In genomic region chr19:52880895-52881389, GRCh38 we compare ENCODE assay signal across 17 cellular contexts. TPM values are rescaled to one million over a fixed set of nuclear protein-coding genes. Genes with fewer than 3 reads are reported as not detected.
DNase-seq lines count a peak whose midpoint lies in the region; ATAC-seq, FAIRE-seq and TF ChIP-seq lines count a peak whose summit lies in the region.
"Had no signal": no experiment of that assay in that cellular context is flagged by ENCODE, and none has a peak within 500 bp of the region (broad histone marks: within the 10 kb centered on the region; RNA-seq: fewer than 3 reads in every experiment).

No MANE protein-coding gene starts in this region.

- H3K4me1 ChIP-seq in BLaER1, result no peaks in the 10 kb centered on the region
- no peaks in the 10 kb centered on the region for H3K4me1 ChIP-seq in IMR-90 (ENCODE audit: control insufficient read depth, insufficient read depth, low read length)
- H3K4me1 ChIP-seq in K562 (replicated peaks in 1 of 2; ENCODE audit: control insufficient read depth in 2 of 2, insufficient read depth in 2 of 2, low read length in 2 of 2), result no peaks in the 10 kb centered on the region
- H3K4me1 ChIP-seq: HAP-1 had no signal

- peaks cover 33 to 36% of the 10 kb centered on the region in 2 donors for H3K9me3 Mint-ChIP-seq in stimulated activated naive B cell treated with anti-CD40 and anti-IgM and Interleukin-4, amounts not matched to agents 10 μg/mL and 1 μg/mL and 100 μg/mL, for 72 hours

- no peak overlapping the region for H2AK5ac ChIP-seq in IMR-90 (ENCODE audit: low read depth, low read length)

- BruUV-seq in IMR-90 (replicated peaks; lab: Mats Ljungman, UMichigan) (TSS peak; percentile 27), K562 (replicated peaks; lab: Mats Ljungman, UMichigan) (TSS peak; percentile 10)

- H3K36me3 ChIP-seq in BLaER1 (peaks cover 89% of the 10 kb centered on the region), IMR-90 (ENCODE audit: control insufficient read depth, insufficient read depth, low read length) (peaks cover 50% of the 10 kb centered on the region), K562 (ENCODE audit: control insufficient read depth, insufficient read depth, low read length) (peaks cover 68% of the 10 kb centered on the region)
- H3K36me3 ChIP-seq: HAP-1 had no signal

- H4K5ac ChIP-seq in IMR-90 (ENCODE audit: low read depth, low read length), result no peak overlapping the region

- CTCF ChIA-PET in IMR-90 (lab: Yijun Ruan, JAX), result no interaction called here
- CTCF ChIA-PET in K562 (lab: Yijun Ruan, JAX; ENCODE audit: low intra/inter-chr PET ratio), result no interaction called here

- no peak for TF ChIP-seq EP300 in K562 (IDR thresholded peaks at IDR 0.05; ENCODE audit: low read length)

- TF ChIP-seq CTCF in IMR-90 (conservative IDR thresholded peaks at IDR 0.05; ENCODE audit: low read depth, low read length) (no peak), K562 (IDR thresholded peaks at IDR 0.05 in 2 of 3, conservative IDR thresholded peaks at IDR 0.05 in 1 of 3; ENCODE audit: insufficient read depth in 2 of 3, low read depth in 1 of 3, low read length in 3 of 3) (no peak)

- no peaks in the 10 kb centered on the region for H3K79me2 ChIP-seq in K562 (ENCODE audit: control insufficient read depth, insufficient read depth, low read length)

- H3K18ac ChIP-seq in IMR-90 (ENCODE audit: low read depth, low read length), result no peak overlapping the region

- H3K27ac Mint-ChIP-seq in stimulated activated naive B cell treated with anti-CD40 and anti-IgM and Interleukin-4, amounts not matched to agents 10 μg/mL and 1 μg/mL and 100 μg/mL, for 72 hours, result peak overlapping the region; percentile 21
- H3K27ac Mint-ChIP-seq: CD4-positive, CD25-positive, alpha-beta regulatory T cell had no signal

- no peak for ATAC-seq in IMR-90 (ENCODE audit: low read depth)
- ATAC-seq in K562, result no peak
- no peak for ATAC-seq in stimulated activated naive B cell treated with anti-CD40 and anti-IgM and Interleukin-4, amounts not matched to agents 10 μg/mL and 1 μg/mL and 100 μg/mL, for 72 hours (replicated peaks)
- ATAC-seq: HepG2 had no signal

- H3K9ac ChIP-seq in BLaER1 (no peak overlapping the region), IMR-90 (ENCODE audit: low read depth, low read length) (no peak overlapping the region), K562 (ENCODE audit: insufficient read depth in 1 of 2, low read depth in 2 of 2, low read length in 2 of 2) (no peak overlapping the region)

- no peak for FAIRE-seq in K562 (lab: Jason Lieb, UNC)
- FAIRE-seq: GM12891, GM19239, HepG2, HTR-8/SVneo had no signal

- H2AK9ac ChIP-seq in IMR-90 (replicated peaks; ENCODE audit: low read depth, low read length, poor library complexity), result no peak overlapping the region

- H4K20me1 ChIP-seq in BLaER1 (no peaks in the 10 kb centered on the region), IMR-90 (ENCODE audit: insufficient read depth, low read length) (no peaks in the 10 kb centered on the region), K562 (replicated peaks; ENCODE audit: control insufficient read depth, insufficient read depth, low read length) (no peaks in the 10 kb centered on the region)

- H2BK5ac ChIP-seq in IMR-90 (ENCODE audit: low read depth, low read length, poor library complexity, severe bottlenecking), result no peak overlapping the region

- no peak overlapping the region for H3K56ac ChIP-seq in IMR-90 (ENCODE audit: extremely low read depth, insufficient read depth, low read length)

- no peak overlapping the region for H3K23ac ChIP-seq in IMR-90 (ENCODE audit: low read depth, low read length)

- H2AFZ ChIP-seq in IMR-90 (replicated peaks; ENCODE audit: low read length, poor library complexity) (no peak overlapping the region), K562 (ENCODE audit: low read depth, low read length) (no peak overlapping the region)

- H3K36me3 Mint-ChIP-seq in stimulated activated naive B cell treated with anti-CD40 and anti-IgM and Interleukin-4, amounts not matched to agents 10 μg/mL and 1 μg/mL and 100 μg/mL, for 72 hours, result peaks cover 80 to 87% of the 10 kb centered on the region in 2 donors

- H3K4ac ChIP-seq in IMR-90 (ENCODE audit: low read depth, low read length), result no peak overlapping the region

- TF ChIP-seq POLR2A in IMR-90 (IDR thresholded peaks at IDR 0.05; ENCODE audit: low read depth, low read length), result no peak
- TF ChIP-seq POLR2A in K562 (conservative IDR thresholded peaks at IDR 0.05), result no peak

- no peak for DNase-seq in IMR-90
- no peak for DNase-seq in K562 (ENCODE audit: extremely low read depth in 1 of 4, low spot score in 3 of 4)
- DNase-seq in stimulated activated naive B cell treated with anti-CD40 and anti-IgM and Interleukin-4, amounts not matched to agents 10 μg/mL and 1 μg/mL and 100 μg/mL, for 72 hours, result no peak
- DNase-seq in NCI-H1417 (lab: John Stamatoyannopoulos, UW), result no peak
- no peak for DNase-seq in stimulated activated CD4-positive, alpha-beta T cell treated with anti-CD3 and anti-CD28 coated beads, Interleukin-15, amount 100 ng/mL, for 24 hours
- DNase-seq in NCI-H2171 treated with DMSO at 0.1 percent for 48 hours (lab: John Stamatoyannopoulos, UW), result no peak
- DNase-seq: CD4-positive, CD25-positive, alpha-beta regulatory T cell; DMS79; GOT3 had no signal

- 0% methylated on average over 1 of the region's 11 CpGs; no CpG with 5 or more reads in 1 of the 2 experiments for WGBS in IMR-90 (ENCODE audit: extremely low coverage in 2 of 2, insufficient read length in 1 of 2), 2 experiments
- 88% methylated on average over 11 of the region's 11 CpGs for WGBS in K562 (ENCODE audit: insufficient coverage, low coverage, missing lambda C conversion rate)

- no peaks in the 10 kb centered on the region for H3K4me1 Mint-ChIP-seq in stimulated activated naive B cell treated with anti-CD40 and anti-IgM and Interleukin-4, amounts not matched to agents 10 μg/mL and 1 μg/mL and 100 μg/mL, for 72 hours
- H3K4me1 Mint-ChIP-seq: CD4-positive, CD25-positive, alpha-beta regulatory T cell had no signal

- intact Hi-C loops in IMR-90 (cut with micrococcal nuclease), result no loop called here
- intact Hi-C loops in K562 (cut with micrococcal nuclease), result no loop called here

- dilution Hi-C loops in IMR-90 (cut with HindIII; ENCODE audit: low sequenced_read_pairs, unreplicated experiment), result no loop called here

- H3K27me3 ChIP-seq in BLaER1 (no peaks in the 10 kb centered on the region), IMR-90 (ENCODE audit: control insufficient read depth, insufficient read depth, low read length) (no peaks in the 10 kb centered on the region), K562 (ENCODE audit: control insufficient read depth in 2 of 2, insufficient read depth in 2 of 2, low read length in 2 of 2) (no peaks in the 10 kb centered on the region)

- in situ Hi-C loops in IMR-90 (cut with MboI; ENCODE audit: low sequenced_read_pairs) (no loop called here), K562 (cut with MboI) (no loop called here)

- H3K9me1 ChIP-seq in IMR-90 (ENCODE audit: insufficient read depth, low read length), result no peaks in the 10 kb centered on the region
- no peaks in the 10 kb centered on the region for H3K9me1 ChIP-seq in K562 (ENCODE audit: control insufficient read depth, insufficient read depth, low read length)

- H2BK120ac ChIP-seq in IMR-90 (ENCODE audit: low read depth, low read length), result no peak overlapping the region

- TF ChIP-seq RAD21 in IMR-90 (IDR thresholded peaks at IDR 0.05; ENCODE audit: low read length), result no peak
- TF ChIP-seq RAD21 in K562 (CRISPR knock-in tag; conservative IDR thresholded peaks at IDR 0.05 in 1 of 2, IDR thresholded peaks at IDR 0.05 in 1 of 2), result no peak

- H2BK15ac ChIP-seq in IMR-90 (ENCODE audit: low read depth, low read length), result no peak overlapping the region

- no peaks in the 10 kb centered on the region for H3K79me1 ChIP-seq in IMR-90 (ENCODE audit: low read depth in 1 of 2, low read length in 2 of 2)

- H3K9me3 ChIP-seq in BLaER1 (peaks cover 79% of the 10 kb centered on the region), IMR-90 (ENCODE audit: control insufficient read depth, insufficient read depth, low read length) (peaks cover 56% of the 10 kb centered on the region), K562 (replicated peaks; ENCODE audit: control insufficient read depth, insufficient read depth, low read depth, low read length) (peaks cover 34% of the 10 kb centered on the region)
- H3K9me3 ChIP-seq: HAP-1 had no signal

- no peaks in the 10 kb centered on the region for H3K27me3 Mint-ChIP-seq in stimulated activated naive B cell treated with anti-CD40 and anti-IgM and Interleukin-4, amounts not matched to agents 10 μg/mL and 1 μg/mL and 100 μg/mL, for 72 hours
- H3K27me3 Mint-ChIP-seq: CD4-positive, CD25-positive, alpha-beta regulatory T cell had no signal

- no peak overlapping the region for H3K14ac ChIP-seq in IMR-90 (replicated peaks; ENCODE audit: low read depth, low read length)

- H3K4me2 ChIP-seq in BLaER1 (no peak overlapping the region), IMR-90 (ENCODE audit: low read depth, low read length) (no peak overlapping the region), K562 (ENCODE audit: insufficient read depth, low read length) (no peak overlapping the region)

- 0 out of 2 replicates have a peak overlapping the region, but pooled peaks have one; percentile 31 for H3K4me3 ChIP-seq in BLaER1
- no peak overlapping the region for H3K4me3 ChIP-seq in IMR-90 (ENCODE audit: insufficient read depth, low read depth, low read length)
- H3K4me3 ChIP-seq in K562, result no peak overlapping the region
- H3K4me3 ChIP-seq: HAP-1 had no signal

- no peak overlapping the region for H3K4me3 Mint-ChIP-seq in stimulated activated naive B cell treated with anti-CD40 and anti-IgM and Interleukin-4, amounts not matched to agents 10 μg/mL and 1 μg/mL and 100 μg/mL, for 72 hours

- H2BK20ac ChIP-seq in IMR-90 (ENCODE audit: low read depth, low read length), result no peak overlapping the region

- H3K27ac ChIP-seq in BLaER1 (no peak overlapping the region), IMR-90 (ENCODE audit: insufficient read depth, low read length) (no peak overlapping the region), K562 (ENCODE audit: extremely low read depth, low read depth, low read length) (no peak overlapping the region)
- H3K27ac ChIP-seq: 22Rv1 had no signal

- no peak overlapping the region for H4K8ac ChIP-seq in IMR-90 (ENCODE audit: low read depth in 2 of 2, low read length in 2 of 2)

- POLR2A ChIA-PET in IMR-90 (lab: Charles Lee; ENCODE audit: unreplicated experiment), result no interaction called here
- POLR2A ChIA-PET in K562 (lab: Yijun Ruan, JAX), result no interaction called here

- H4K91ac ChIP-seq in IMR-90 (ENCODE audit: insufficient read depth, low read depth, low read length), result no peak overlapping the region

RNA-seq across cellular contexts. Expression of gene ZNF320, which starts 16.5 kb away (rescaled TPM):
- 4.7 and 5.0 TPM in 2 replicates for total RNA-seq in IMR-90 (2012; rRNA removed)
- 1.9 and 3.4 TPM in 2 replicates for polyA plus RNA-seq in IMR-90 (2012; rRNA removed)
- polyA plus RNA-seq in IMR-90 (2012; cell fraction: cytosol; rRNA removed), result 1.2 and 1.5 TPM in 2 replicates
- 4.1 and 10.8 TPM in 2 replicates for polyA plus RNA-seq in IMR-90 (2012; cell fraction: nucleus; rRNA removed; ENCODE audit: low replicate concordance)
- 55.5 and 61.4 TPM in 2 replicates for total RNA-seq in K562 (2011; cell fraction: chromatin; rRNA removed; ENCODE audit: low replicate concordance)
- 37.0 and 39.7 TPM in 2 replicates for total RNA-seq in K562 (2011; cell fraction: nucleolus; rRNA removed)
- total RNA-seq in K562 (2011; cell fraction: nucleoplasm; rRNA removed), result 68.2 and 105 TPM in 2 replicates
- 7.7 and 8.3 TPM in 2 replicates for total RNA-seq in K562 (2014; rRNA removed)
- 14.6 and 16.1 TPM in 2 replicates for total RNA-seq in K562 (2014; rRNA removed; fragmentation: Illumina TruSeq; extraction: Trizol)
- 11.4 and 11.7 TPM in 2 replicates for total RNA-seq in K562 (2015; rRNA removed; fragmentation: Illumina TruSeq; extraction: Trizol)
- total RNA-seq in K562 (2021), result 11.9 and 14.2 TPM in 2 replicates
- polyA plus RNA-seq in K562 (2011; rRNA removed), result 25.4 and 25.6 TPM in 2 replicates
- 17.0 and 19.1 TPM in 2 replicates for polyA plus RNA-seq in K562 (2011; cell fraction: cytosol; rRNA removed)
- 30.1 and 33.0 TPM in 2 replicates for polyA plus RNA-seq in K562 (2011; cell fraction: nucleus; rRNA removed)
- 6.8 and 8.5 TPM in 2 replicates for polyA plus RNA-seq in K562 (2012)
- 8.3 and 11.4 TPM in 2 replicates for polyA plus RNA-seq in K562 (2014; fragmentation: Illumina TruSeq; extraction: Trizol)
- 1 to 10 TPM; 5.4 to 6.5 TPM for polyA plus RNA-seq in K562 (2014; fragmentation: Nextera tagmentation; extraction: Ambion mirVana)
- 11.0 and 15.6 TPM in 2 replicates for polyA plus RNA-seq in K562 (2014; rRNA removed)
- polyA minus RNA-seq in K562 (2011; rRNA and poly(A)+ RNA removed), result 12.1 and 14.5 TPM in 2 replicates
- polyA minus RNA-seq in K562 (2011; cell fraction: cytosol; rRNA and poly(A)+ RNA removed), result 8.3 and 17.6 TPM in 2 replicates
- polyA minus RNA-seq in K562 (2011; cell fraction: nucleus; rRNA and poly(A)+ RNA removed), result 12.3 and 13.2 TPM in 2 replicates
- total RNA-seq: G401 had no signal
- polyA plus RNA-seq: HepG2 had no signal

RNA-seq across cellular contexts. Expression of gene ZNF468, which starts 23.5 kb away (rescaled TPM):
- total RNA-seq in IMR-90 (2012; rRNA removed) (19.2 and 20.1 TPM in 2 replicates), K562 (2014; rRNA removed) (17.4 and 18.9 TPM in 2 replicates), K562 (2014; rRNA removed; fragmentation: Illumina TruSeq; extraction: Trizol) (32.7 and 36.9 TPM in 2 replicates), K562 (2015; rRNA removed; fragmentation: Illumina TruSeq; extraction: Trizol) (27.3 and 28.2 TPM in 2 replicates), K562 (2021) (18.9 and 20.7 TPM in 2 replicates)
- polyA plus RNA-seq in IMR-90 (2012; rRNA removed) (3.7 and 6.2 TPM in 2 replicates), K562 (2011; rRNA removed) (29.0 and 36.2 TPM in 2 replicates), K562 (2014; fragmentation: Illumina TruSeq; extraction: Trizol) (21.1 and 23.2 TPM in 2 replicates), K562 (2014; fragmentation: Nextera tagmentation; extraction: Ambion mirVana) (10 to 100 TPM; 17.9 to 24.0 TPM), K562 (2014; rRNA removed) (15.9 and 17.5 TPM in 2 replicates)
- polyA plus RNA-seq in IMR-90 (2012; cell fraction: cytosol; rRNA removed), result 1.5 and 1.6 TPM in 2 replicates
- 1.9 and 9.5 TPM in 2 replicates for polyA plus RNA-seq in IMR-90 (2012; cell fraction: nucleus; rRNA removed; ENCODE audit: low replicate concordance)
- total RNA-seq in K562 (2011; cell fraction: chromatin; rRNA removed; ENCODE audit: low replicate concordance), result 37.7 and 82.3 TPM in 2 replicates
- total RNA-seq in K562 (2011; cell fraction: nucleolus; rRNA removed), result 28.5 and 32.5 TPM in 2 replicates
- 39.1 and 44.0 TPM in 2 replicates for total RNA-seq in K562 (2011; cell fraction: nucleoplasm; rRNA removed)
- polyA plus RNA-seq in K562 (2011; cell fraction: cytosol; rRNA removed), result 10.8 and 18.3 TPM in 2 replicates
- 18.5 and 19.6 TPM in 2 replicates for polyA plus RNA-seq in K562 (2011; cell fraction: nucleus; rRNA removed)
- 13.2 and 13.4 TPM in 2 replicates for polyA plus RNA-seq in K562 (2012)
- 46.2 and 47.4 TPM in 2 replicates for polyA minus RNA-seq in K562 (2011; rRNA and poly(A)+ RNA removed)
- polyA minus RNA-seq in K562 (2011; cell fraction: cytosol; rRNA and poly(A)+ RNA removed), result 10.2 and 17.8 TPM in 2 replicates
- polyA minus RNA-seq in K562 (2011; cell fraction: nucleus; rRNA and poly(A)+ RNA removed), result 11.3 and 16.6 TPM in 2 replicates

RNA-seq across cellular contexts. Expression of gene ZNF888, which starts 42.3 kb away (rescaled TPM):
- total RNA-seq in IMR-90 (2012; rRNA removed) (6.1 TPM in 2 replicates), K562 (2014; rRNA removed) (6.9 and 8.9 TPM in 2 replicates), K562 (2014; rRNA removed; fragmentation: Illumina TruSeq; extraction: Trizol) (13.3 and 15.5 TPM in 2 replicates), K562 (2015; rRNA removed; fragmentation: Illumina TruSeq; extraction: Trizol) (12.1 TPM in 2 replicates), K562 (2021) (8.3 and 10.7 TPM in 2 replicates)
- polyA plus RNA-seq in IMR-90 (2012; rRNA removed) (0.50 and 0.82 TPM in 2 replicates), K562 (2011; rRNA removed) (9.6 and 12.5 TPM in 2 replicates), K562 (2014; fragmentation: Illumina TruSeq; extraction: Trizol) (9.9 and 10.1 TPM in 2 replicates), K562 (2014; fragmentation: Nextera tagmentation; extraction: Ambion mirVana) (1 to 10 TPM; 1.6 to 2.7 TPM), K562 (2014; rRNA removed) (4.5 and 5.9 TPM in 2 replicates)
- polyA plus RNA-seq in IMR-90 (2012; cell fraction: cytosol; rRNA removed), result 0.10 and 0.15 TPM in 2 replicates
- 0.18 and 2.2 TPM in 2 replicates for polyA plus RNA-seq in IMR-90 (2012; cell fraction: nucleus; rRNA removed; ENCODE audit: low replicate concordance)
- total RNA-seq in K562 (2011; cell fraction: chromatin; rRNA removed; ENCODE audit: low replicate concordance), result 11.0 and 36.0 TPM in 2 replicates
- total RNA-seq in K562 (2011; cell fraction: nucleolus; rRNA removed), result 7.5 and 10.3 TPM in 2 replicates
- total RNA-seq in K562 (2011; cell fraction: nucleoplasm; rRNA removed), result 12.6 and 13.6 TPM in 2 replicates
- 2.2 and 4.6 TPM in 2 replicates for polyA plus RNA-seq in K562 (2011; cell fraction: cytosol; rRNA removed)
- polyA plus RNA-seq in K562 (2011; cell fraction: nucleus; rRNA removed), result 7.9 and 8.3 TPM in 2 replicates
- 7.5 and 8.1 TPM in 2 replicates for polyA plus RNA-seq in K562 (2012)
- polyA minus RNA-seq in K562 (2011; rRNA and poly(A)+ RNA removed), result 40.2 and 44.6 TPM in 2 replicates
- 10.2 and 14.1 TPM in 2 replicates for polyA minus RNA-seq in K562 (2011; cell fraction: cytosol; rRNA and poly(A)+ RNA removed)
- 7.1 and 13.7 TPM in 2 replicates for polyA minus RNA-seq in K562 (2011; cell fraction: nucleus; rRNA and poly(A)+ RNA removed)

RNA-seq across cellular contexts. Expression of gene ZNF28, which starts 59.5 kb away (rescaled TPM):
- total RNA-seq in IMR-90 (2012; rRNA removed) (18.9 and 24.7 TPM in 2 replicates), K562 (2014; rRNA removed) (18.7 and 19.4 TPM in 2 replicates), K562 (2014; rRNA removed; fragmentation: Illumina TruSeq; extraction: Trizol) (35.9 and 39.0 TPM in 2 replicates), K562 (2015; rRNA removed; fragmentation: Illumina TruSeq; extraction: Trizol) (31.5 and 31.6 TPM in 2 replicates), K562 (2021) (18.9 and 23.7 TPM in 2 replicates)
- polyA plus RNA-seq in IMR-90 (2012; rRNA removed) (3.5 and 4.4 TPM in 2 replicates), K562 (2011; rRNA removed) (21.5 and 33.0 TPM in 2 replicates), K562 (2014; fragmentation: Illumina TruSeq; extraction: Trizol) (18.9 and 35.2 TPM in 2 replicates), K562 (2014; fragmentation: Nextera tagmentation; extraction: Ambion mirVana) (10 to 100 TPM; 25.5 to 38.5 TPM), K562 (2014; rRNA removed) (10.4 and 25.7 TPM in 2 replicates)
- polyA plus RNA-seq in IMR-90 (2012; cell fraction: cytosol; rRNA removed), result 1.5 and 1.9 TPM in 2 replicates
- 0.49 and 4.2 TPM in 2 replicates for polyA plus RNA-seq in IMR-90 (2012; cell fraction: nucleus; rRNA removed; ENCODE audit: low replicate concordance)
- 17.5 and 39.2 TPM in 2 replicates for total RNA-seq in K562 (2011; cell fraction: chromatin; rRNA removed; ENCODE audit: low replicate concordance)
- total RNA-seq in K562 (2011; cell fraction: nucleolus; rRNA removed), result 13.2 and 15.7 TPM in 2 replicates
- 18.8 and 20.6 TPM in 2 replicates for total RNA-seq in K562 (2011; cell fraction: nucleoplasm; rRNA removed)
- polyA plus RNA-seq in K562 (2011; cell fraction: cytosol; rRNA removed), result 6.9 and 10.7 TPM in 2 replicates
- 11.0 and 12.4 TPM in 2 replicates for polyA plus RNA-seq in K562 (2011; cell fraction: nucleus; rRNA removed)
- 10.6 and 22.1 TPM in 2 replicates for polyA plus RNA-seq in K562 (2012)
- polyA minus RNA-seq in K562 (2011; rRNA and poly(A)+ RNA removed), result 48.3 and 54.2 TPM in 2 replicates
- polyA minus RNA-seq in K562 (2011; cell fraction: cytosol; rRNA and poly(A)+ RNA removed), result 7.9 and 19.1 TPM in 2 replicates
- 7.5 and 13.3 TPM in 2 replicates for polyA minus RNA-seq in K562 (2011; cell fraction: nucleus; rRNA and poly(A)+ RNA removed)
